ENCODE assay signal across 1 cellular context in the genomic region with DNA sequence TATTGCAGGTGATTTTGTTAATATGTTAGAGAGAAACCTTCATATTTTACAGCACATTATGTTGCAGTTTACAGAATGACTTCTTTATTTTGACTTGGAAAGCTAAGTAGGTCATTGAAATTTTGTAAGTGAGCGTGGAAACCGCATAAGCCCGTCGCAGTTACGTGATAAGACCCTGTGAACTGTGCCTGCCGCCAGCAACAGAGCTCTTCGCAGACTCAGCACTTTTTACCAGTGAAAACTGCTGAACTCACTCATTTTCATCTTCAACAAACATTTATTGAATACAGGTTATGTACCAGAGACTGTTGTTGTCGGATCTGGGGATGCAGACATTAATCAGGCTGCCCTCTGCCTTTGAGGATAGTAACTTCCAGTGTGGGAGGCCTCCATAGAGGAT.
TF ChIP-seq lines count a peak whose summit lies in the region.

No MANE protein-coding gene starts in this region.

TF ChIP-seq in K562, 482 proteins besides CTCF, POLR2A, EP300 and RAD21 (continued from another document):
- TF ChIP-seq, protein P1, sequence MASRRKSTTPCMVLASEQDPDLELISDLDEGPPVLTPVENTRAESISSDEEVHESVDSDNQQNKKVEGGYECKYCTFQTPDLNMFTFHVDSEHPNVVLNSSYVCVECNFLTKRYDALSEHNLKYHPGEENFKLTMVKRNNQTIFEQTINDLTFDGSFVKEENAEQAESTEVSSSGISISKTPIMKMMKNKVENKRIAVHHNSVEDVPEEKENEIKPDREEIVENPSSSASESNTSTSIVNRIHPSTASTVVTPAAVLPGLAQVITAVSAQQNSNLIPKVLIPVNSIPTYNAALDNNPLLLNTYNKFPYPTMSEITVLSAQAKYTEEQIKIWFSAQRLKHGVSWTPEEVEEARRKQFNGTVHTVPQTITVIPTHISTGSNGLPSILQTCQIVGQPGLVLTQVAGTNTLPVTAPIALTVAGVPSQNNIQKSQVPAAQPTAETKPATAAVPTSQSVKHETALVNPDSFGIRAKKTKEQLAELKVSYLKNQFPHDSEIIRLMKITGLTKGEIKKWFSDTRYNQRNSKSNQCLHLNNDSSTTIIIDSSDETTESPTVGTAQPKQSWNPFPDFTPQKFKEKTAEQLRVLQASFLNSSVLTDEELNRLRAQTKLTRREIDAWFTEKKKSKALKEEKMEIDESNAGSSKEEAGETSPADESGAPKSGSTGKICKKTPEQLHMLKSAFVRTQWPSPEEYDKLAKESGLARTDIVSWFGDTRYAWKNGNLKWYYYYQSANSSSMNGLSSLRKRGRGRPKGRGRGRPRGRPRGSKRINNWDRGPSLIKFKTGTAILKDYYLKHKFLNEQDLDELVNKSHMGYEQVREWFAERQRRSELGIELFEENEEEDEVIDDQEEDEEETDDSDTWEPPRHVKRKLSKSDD (conservative IDR thresholded peaks at IDR 0.05; ENCODE audit: low read length), result no peak
- TF ChIP-seq MEF2D (tag; conservative IDR thresholded peaks at IDR 0.05; ENCODE audit: low read depth) (no peak), TAF9B (IDR thresholded peaks at IDR 0.05; ENCODE audit: partially characterized antibody) (no peak), NR1H2 (CRISPR knock-in tag; IDR thresholded peaks at IDR 0.05) (no peak)
